In genomic region chr1:206550446-206550845, GRCh38 we compare ENCODE assay signal across 1 cellular context.
TF ChIP-seq lines count a peak whose summit lies in the region.

No MANE protein-coding gene starts in this region.

TF ChIP-seq in WTC11, 78 proteins besides CTCF, POLR2A, EP300 and RAD21 (continued from another document):
- TF ChIP-seq HMGXB4 (CRISPR knock-in tag; IDR thresholded peaks at IDR 0.05) (no peak), MLX (CRISPR knock-in tag; IDR thresholded peaks at IDR 0.05) (no peak), ZNF317 (CRISPR knock-in tag; IDR thresholded peaks at IDR 0.05; ENCODE audit: borderline replicate concordance, low read depth) (no peak), FOXK1 (CRISPR knock-in tag; IDR thresholded peaks at IDR 0.05) (no peak), CREM (CRISPR knock-in tag; IDR thresholded peaks at IDR 0.05) (no peak), NFE2L1 (CRISPR knock-in tag; IDR thresholded peaks at IDR 0.05) (no peak), NR1H2 (CRISPR knock-in tag; IDR thresholded peaks at IDR 0.05) (no peak), E2F5 (CRISPR knock-in tag; IDR thresholded peaks at IDR 0.05) (no peak), ATF3 (CRISPR knock-in tag; conservative IDR thresholded peaks at IDR 0.05) (no peak), ATF2 (CRISPR knock-in tag; IDR thresholded peaks at IDR 0.05; ENCODE audit: borderline replicate concordance, low read depth) (no peak)
TF ChIP-seq in WTC11: peak in this region for 0.
